1 cellular context compared by ENCODE assay signal in the genomic region with DNA sequence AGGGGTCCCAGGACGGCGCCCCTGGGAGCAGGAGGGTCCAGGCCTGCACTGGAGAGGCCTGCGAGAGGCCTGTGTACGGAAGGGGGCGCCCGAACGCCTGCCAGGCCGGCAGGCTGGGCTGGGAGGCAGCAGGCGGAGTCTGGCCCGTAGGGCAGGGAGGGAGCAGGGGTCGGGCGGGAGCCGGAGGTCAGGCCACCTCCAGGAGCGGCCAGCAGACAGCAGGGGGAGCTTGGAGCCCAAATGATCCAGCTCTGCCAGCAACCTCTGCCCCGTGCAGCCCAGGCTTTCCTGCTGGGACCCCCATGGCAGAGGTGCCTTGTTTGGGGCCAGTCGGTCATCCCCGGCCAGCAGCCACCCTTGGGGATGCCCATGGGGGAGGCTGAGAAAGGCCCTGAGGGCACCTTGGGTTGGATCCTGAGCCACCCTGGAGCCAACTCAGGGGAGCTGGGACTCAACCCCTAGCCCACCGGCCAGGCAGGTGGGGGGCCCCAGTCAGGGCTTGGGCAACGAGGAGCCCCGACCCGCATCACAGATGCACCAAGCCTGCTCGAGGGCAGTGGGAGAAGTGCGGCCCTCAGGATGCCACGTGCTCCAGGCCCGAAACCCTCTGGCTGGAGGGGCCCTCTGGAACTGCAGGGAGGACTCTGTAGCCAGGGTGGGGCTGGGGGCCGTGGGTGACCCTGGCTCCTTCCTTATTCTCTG.
TF ChIP-seq lines count a peak whose summit lies in the region.

No MANE protein-coding gene starts in this region.

TF ChIP-seq in HepG2, 621 proteins besides CTCF, POLR2A, EP300 and RAD21 (continued from another document and continues in another):
- TF ChIP-seq CHD4 (IDR thresholded peaks at IDR 0.05; ENCODE audit: borderline replicate concordance, low read length): no peak
- no peak for TF ChIP-seq SIN3B (IDR thresholded peaks at IDR 0.05; ENCODE audit: low read length)
- peak; percentile 91 for TF ChIP-seq STAG1 (CRISPR knock-in tag; IDR thresholded peaks at IDR 0.05)
- TF ChIP-seq NR3C1 (CRISPR knock-in tag; IDR thresholded peaks at IDR 0.05): no peak
- TF ChIP-seq DNMT3B (CRISPR knock-in tag; conservative IDR thresholded peaks at IDR 0.05): no peak
- TF ChIP-seq ZNF570 (CRISPR knock-in tag; IDR thresholded peaks at IDR 0.05; ENCODE audit: borderline replicate concordance): no peak
- TF ChIP-seq, protein P1, sequence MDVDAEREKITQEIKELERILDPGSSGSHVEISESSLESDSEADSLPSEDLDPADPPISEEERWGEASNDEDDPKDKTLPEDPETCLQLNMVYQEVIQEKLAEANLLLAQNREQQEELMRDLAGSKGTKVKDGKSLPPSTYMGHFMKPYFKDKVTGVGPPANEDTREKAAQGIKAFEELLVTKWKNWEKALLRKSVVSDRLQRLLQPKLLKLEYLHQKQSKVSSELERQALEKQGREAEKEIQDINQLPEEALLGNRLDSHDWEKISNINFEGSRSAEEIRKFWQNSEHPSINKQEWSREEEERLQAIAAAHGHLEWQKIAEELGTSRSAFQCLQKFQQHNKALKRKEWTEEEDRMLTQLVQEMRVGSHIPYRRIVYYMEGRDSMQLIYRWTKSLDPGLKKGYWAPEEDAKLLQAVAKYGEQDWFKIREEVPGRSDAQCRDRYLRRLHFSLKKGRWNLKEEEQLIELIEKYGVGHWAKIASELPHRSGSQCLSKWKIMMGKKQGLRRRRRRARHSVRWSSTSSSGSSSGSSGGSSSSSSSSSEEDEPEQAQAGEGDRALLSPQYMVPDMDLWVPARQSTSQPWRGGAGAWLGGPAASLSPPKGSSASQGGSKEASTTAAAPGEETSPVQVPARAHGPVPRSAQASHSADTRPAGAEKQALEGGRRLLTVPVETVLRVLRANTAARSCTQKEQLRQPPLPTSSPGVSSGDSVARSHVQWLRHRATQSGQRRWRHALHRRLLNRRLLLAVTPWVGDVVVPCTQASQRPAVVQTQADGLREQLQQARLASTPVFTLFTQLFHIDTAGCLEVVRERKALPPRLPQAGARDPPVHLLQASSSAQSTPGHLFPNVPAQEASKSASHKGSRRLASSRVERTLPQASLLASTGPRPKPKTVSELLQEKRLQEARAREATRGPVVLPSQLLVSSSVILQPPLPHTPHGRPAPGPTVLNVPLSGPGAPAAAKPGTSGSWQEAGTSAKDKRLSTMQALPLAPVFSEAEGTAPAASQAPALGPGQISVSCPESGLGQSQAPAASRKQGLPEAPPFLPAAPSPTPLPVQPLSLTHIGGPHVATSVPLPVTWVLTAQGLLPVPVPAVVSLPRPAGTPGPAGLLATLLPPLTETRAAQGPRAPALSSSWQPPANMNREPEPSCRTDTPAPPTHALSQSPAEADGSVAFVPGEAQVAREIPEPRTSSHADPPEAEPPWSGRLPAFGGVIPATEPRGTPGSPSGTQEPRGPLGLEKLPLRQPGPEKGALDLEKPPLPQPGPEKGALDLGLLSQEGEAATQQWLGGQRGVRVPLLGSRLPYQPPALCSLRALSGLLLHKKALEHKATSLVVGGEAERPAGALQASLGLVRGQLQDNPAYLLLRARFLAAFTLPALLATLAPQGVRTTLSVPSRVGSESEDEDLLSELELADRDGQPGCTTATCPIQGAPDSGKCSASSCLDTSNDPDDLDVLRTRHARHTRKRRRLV (CRISPR knock-in tag; IDR thresholded peaks at IDR 0.05): peak; percentile 42; the same call in 1 of the 2 replicates
- no peak; the same call in 1 of the 2 replicates for TF ChIP-seq HNF4G (IDR thresholded peaks at IDR 0.05; ENCODE audit: borderline replicate concordance, low read depth, low read length)
- TF ChIP-seq HNF4G (CRISPR knock-in tag; IDR thresholded peaks at IDR 0.05; ENCODE audit: borderline replicate concordance, low read depth): no peak
- TF ChIP-seq ZNF577 (CRISPR knock-in tag; IDR thresholded peaks at IDR 0.05; ENCODE audit: borderline replicate concordance, low read depth): no peak
- TF ChIP-seq, protein P2, sequence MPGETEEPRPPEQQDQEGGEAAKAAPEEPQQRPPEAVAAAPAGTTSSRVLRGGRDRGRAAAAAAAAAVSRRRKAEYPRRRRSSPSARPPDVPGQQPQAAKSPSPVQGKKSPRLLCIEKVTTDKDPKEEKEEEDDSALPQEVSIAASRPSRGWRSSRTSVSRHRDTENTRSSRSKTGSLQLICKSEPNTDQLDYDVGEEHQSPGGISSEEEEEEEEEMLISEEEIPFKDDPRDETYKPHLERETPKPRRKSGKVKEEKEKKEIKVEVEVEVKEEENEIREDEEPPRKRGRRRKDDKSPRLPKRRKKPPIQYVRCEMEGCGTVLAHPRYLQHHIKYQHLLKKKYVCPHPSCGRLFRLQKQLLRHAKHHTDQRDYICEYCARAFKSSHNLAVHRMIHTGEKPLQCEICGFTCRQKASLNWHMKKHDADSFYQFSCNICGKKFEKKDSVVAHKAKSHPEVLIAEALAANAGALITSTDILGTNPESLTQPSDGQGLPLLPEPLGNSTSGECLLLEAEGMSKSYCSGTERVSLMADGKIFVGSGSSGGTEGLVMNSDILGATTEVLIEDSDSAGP (CRISPR knock-in tag; IDR thresholded peaks at IDR 0.05; ENCODE audit: borderline replicate concordance): peak; percentile 55; the same call in 1 of the 2 replicates
- no peak for TF ChIP-seq ZNF484 (CRISPR knock-in tag; IDR thresholded peaks at IDR 0.05; ENCODE audit: borderline replicate concordance, low read depth)
- no peak for TF ChIP-seq JDP2 (CRISPR knock-in tag; IDR thresholded peaks at IDR 0.05; ENCODE audit: borderline replicate concordance)
- no peak for TF ChIP-seq PTBP1 (IDR thresholded peaks at IDR 0.05; ENCODE audit: low read depth, low read length, poor library complexity, severe bottlenecking)
- TF ChIP-seq, protein P3, sequence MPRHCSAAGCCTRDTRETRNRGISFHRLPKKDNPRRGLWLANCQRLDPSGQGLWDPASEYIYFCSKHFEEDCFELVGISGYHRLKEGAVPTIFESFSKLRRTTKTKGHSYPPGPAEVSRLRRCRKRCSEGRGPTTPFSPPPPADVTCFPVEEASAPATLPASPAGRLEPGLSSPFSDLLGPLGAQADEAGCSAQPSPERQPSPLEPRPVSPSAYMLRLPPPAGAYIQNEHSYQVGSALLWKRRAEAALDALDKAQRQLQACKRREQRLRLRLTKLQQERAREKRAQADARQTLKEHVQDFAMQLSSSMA (CRISPR knock-in tag; IDR thresholded peaks at IDR 0.05): no peak
- TF ChIP-seq ZNF17 (CRISPR knock-in tag; IDR thresholded peaks at IDR 0.05): no peak
- 0 out of 2 replicates have a peak, but pooled peaks have one; percentile 41 for TF ChIP-seq SRY (CRISPR knock-in tag; IDR thresholded peaks at IDR 0.05)
- TF ChIP-seq NCOA5 (CRISPR knock-in tag; IDR thresholded peaks at IDR 0.05): no peak
- TF ChIP-seq ZNF234 (CRISPR knock-in tag; conservative IDR thresholded peaks at IDR 0.05): no peak
- peak; percentile 72; the same call in 1 of the 2 replicates for TF ChIP-seq ZNF556 (CRISPR knock-in tag; IDR thresholded peaks at IDR 0.05; ENCODE audit: borderline replicate concordance)
- TF ChIP-seq GATAD1 (CRISPR knock-in tag; IDR thresholded peaks at IDR 0.05): 0 out of 2 replicates have a peak, but pooled peaks have one; percentile 29
- TF ChIP-seq ZSCAN20 (CRISPR knock-in tag; IDR thresholded peaks at IDR 0.05; ENCODE audit: borderline replicate concordance): peak; percentile 87
- TF ChIP-seq ASH2L (IDR thresholded peaks at IDR 0.05; ENCODE audit: insufficient read length, low read depth, low read length): no peak
- no peak for TF ChIP-seq ZNF180 (CRISPR knock-in tag; IDR thresholded peaks at IDR 0.05; ENCODE audit: borderline replicate concordance, low read depth)
- TF ChIP-seq TBX2 (CRISPR knock-in tag; IDR thresholded peaks at IDR 0.05; ENCODE audit: borderline replicate concordance): peak; percentile 75; the same call in 1 of the 2 replicates
- TF ChIP-seq ZFP36L1 (CRISPR knock-in tag; IDR thresholded peaks at IDR 0.05): no peak
- TF ChIP-seq, protein P4, sequence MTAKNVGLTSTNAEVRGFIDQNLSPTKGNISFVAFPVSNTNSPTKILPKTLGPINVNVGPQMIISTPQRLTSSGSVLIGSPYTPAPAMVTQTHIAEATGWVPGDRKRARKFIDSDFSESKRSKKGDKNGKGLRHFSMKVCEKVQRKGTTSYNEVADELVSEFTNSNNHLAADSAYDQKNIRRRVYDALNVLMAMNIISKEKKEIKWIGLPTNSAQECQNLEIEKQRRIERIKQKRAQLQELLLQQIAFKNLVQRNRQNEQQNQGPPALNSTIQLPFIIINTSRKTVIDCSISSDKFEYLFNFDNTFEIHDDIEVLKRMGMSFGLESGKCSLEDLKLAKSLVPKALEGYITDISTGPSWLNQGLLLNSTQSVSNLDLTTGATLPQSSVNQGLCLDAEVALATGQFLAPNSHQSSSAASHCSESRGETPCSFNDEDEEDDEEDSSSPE (CRISPR knock-in tag; IDR thresholded peaks at IDR 0.05): peak; percentile 56; the same call in 1 of the 2 replicates
- TF ChIP-seq GTF3A (CRISPR knock-in tag; conservative IDR thresholded peaks at IDR 0.05): no peak; the same call in 1 of the 2 replicates
- no peak for TF ChIP-seq NCOA2 (CRISPR knock-in tag; IDR thresholded peaks at IDR 0.05)
- TF ChIP-seq, protein P5, sequence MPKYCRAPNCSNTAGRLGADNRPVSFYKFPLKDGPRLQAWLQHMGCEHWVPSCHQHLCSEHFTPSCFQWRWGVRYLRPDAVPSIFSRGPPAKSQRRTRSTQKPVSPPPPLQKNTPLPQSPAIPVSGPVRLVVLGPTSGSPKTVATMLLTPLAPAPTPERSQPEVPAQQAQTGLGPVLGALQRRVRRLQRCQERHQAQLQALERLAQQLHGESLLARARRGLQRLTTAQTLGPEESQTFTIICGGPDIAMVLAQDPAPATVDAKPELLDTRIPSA (CRISPR knock-in tag; IDR thresholded peaks at IDR 0.05; ENCODE audit: borderline replicate concordance): no peak
- TF ChIP-seq ZSCAN30 (CRISPR knock-in tag; IDR thresholded peaks at IDR 0.05): no peak
- no peak for TF ChIP-seq ARHGAP35 (CRISPR knock-in tag; IDR thresholded peaks at IDR 0.05; ENCODE audit: borderline replicate concordance)
- TF ChIP-seq HDAC1 (CRISPR knock-in tag; IDR thresholded peaks at IDR 0.05): peak; percentile 53
- peak; percentile 43 for TF ChIP-seq FOXA3 (CRISPR knock-in tag; IDR thresholded peaks at IDR 0.05)
- no peak for TF ChIP-seq XBP1 (CRISPR knock-in tag; IDR thresholded peaks at IDR 0.05)
- TF ChIP-seq TCF12 (IDR thresholded peaks at IDR 0.05): no peak
- no peak for TF ChIP-seq TCF12 (CRISPR knock-in tag; IDR thresholded peaks at IDR 0.05)
- TF ChIP-seq, protein P6, sequence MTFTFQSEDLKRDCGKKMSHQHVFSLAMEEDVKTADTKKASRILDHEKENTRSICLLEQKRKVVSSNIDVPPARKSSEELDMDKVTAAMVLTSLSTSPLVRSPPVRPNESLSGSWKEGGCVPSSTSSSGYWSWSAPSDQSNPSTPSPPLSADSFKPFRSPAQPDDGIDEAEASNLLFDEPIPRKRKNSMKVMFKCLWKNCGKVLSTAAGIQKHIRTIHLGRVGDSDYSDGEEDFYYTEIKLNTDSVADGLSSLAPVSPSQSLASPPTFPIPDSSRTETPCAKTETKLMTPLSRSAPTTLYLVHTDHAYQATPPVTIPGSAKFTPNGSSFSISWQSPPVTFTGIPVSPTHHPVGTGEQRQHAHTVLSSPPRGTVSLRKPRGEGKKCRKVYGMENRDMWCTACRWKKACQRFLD (CRISPR knock-in tag; IDR thresholded peaks at IDR 0.05; ENCODE audit: borderline replicate concordance): 0 out of 2 replicates have a peak, but pooled peaks have one; percentile 61
- peak; percentile 73 to 86; a peak in 3 of 4 replicates for TF ChIP-seq NR2F1 (CRISPR knock-in tag; IDR thresholded peaks at IDR 0.05)
- TF ChIP-seq SCMH1 (CRISPR knock-in tag; IDR thresholded peaks at IDR 0.05; ENCODE audit: borderline replicate concordance): no peak
- TF ChIP-seq NFATC3 (CRISPR knock-in tag; IDR thresholded peaks at IDR 0.05): no peak
- TF ChIP-seq HNRNPL (IDR thresholded peaks at IDR 0.05; ENCODE audit: low read depth, low read length): peak; percentile 86
- TF ChIP-seq, protein P7, sequence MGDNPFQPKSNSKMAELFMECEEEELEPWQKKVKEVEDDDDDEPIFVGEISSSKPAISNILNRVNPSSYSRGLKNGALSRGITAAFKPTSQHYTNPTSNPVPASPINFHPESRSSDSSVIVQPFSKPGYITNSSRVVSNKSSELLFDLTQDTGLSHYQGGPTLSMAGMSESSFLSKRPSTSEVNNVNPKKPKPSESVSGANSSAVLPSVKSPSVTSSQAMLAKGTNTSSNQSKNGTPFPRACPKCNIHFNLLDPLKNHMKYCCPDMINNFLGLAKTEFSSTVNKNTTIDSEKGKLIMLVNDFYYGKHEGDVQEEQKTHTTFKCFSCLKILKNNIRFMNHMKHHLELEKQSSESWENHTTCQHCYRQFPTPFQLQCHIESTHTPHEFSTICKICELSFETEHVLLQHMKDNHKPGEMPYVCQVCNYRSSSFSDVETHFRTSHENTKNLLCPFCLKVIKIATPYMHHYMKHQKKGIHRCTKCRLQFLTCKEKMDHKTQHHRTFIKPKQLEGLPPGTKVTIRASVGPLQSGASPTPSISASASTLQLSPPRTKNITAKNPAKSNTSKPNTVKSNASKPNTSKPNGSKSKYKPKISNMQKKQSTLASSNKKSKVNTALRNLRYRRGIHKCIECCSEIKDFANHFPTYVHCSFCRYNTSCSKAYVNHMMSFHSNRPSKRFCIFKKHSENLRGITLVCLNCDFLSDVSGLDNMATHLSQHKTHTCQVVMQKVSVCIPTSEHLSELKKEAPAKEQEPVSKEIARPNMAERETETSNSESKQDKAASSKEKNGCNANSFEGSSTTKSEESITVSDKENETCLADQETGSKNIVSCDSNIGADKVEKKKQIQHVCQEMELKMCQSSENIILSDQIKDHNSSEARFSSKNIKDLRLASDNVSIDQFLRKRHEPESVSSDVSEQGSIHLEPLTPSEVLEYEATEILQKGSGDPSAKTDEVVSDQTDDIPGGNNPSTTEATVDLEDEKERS (CRISPR knock-in tag; IDR thresholded peaks at IDR 0.05): 0 out of 2 replicates have a peak, but pooled peaks have one; percentile 34
- TF ChIP-seq, protein P8, sequence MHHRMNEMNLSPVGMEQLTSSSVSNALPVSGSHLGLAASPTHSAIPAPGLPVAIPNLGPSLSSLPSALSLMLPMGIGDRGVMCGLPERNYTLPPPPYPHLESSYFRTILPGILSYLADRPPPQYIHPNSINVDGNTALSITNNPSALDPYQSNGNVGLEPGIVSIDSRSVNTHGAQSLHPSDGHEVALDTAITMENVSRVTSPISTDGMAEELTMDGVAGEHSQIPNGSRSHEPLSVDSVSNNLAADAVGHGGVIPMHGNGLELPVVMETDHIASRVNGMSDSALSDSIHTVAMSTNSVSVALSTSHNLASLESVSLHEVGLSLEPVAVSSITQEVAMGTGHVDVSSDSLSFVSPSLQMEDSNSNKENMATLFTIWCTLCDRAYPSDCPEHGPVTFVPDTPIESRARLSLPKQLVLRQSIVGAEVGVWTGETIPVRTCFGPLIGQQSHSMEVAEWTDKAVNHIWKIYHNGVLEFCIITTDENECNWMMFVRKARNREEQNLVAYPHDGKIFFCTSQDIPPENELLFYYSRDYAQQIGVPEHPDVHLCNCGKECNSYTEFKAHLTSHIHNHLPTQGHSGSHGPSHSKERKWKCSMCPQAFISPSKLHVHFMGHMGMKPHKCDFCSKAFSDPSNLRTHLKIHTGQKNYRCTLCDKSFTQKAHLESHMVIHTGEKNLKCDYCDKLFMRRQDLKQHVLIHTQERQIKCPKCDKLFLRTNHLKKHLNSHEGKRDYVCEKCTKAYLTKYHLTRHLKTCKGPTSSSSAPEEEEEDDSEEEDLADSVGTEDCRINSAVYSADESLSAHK (CRISPR knock-in tag; IDR thresholded peaks at IDR 0.05; ENCODE audit: borderline replicate concordance): no peak
- TF ChIP-seq MYNN (CRISPR knock-in tag; IDR thresholded peaks at IDR 0.05; ENCODE audit: low read depth): no peak
- 0 out of 2 replicates have a peak, but pooled peaks have one; percentile 58 for TF ChIP-seq JUND (CRISPR knock-in tag; IDR thresholded peaks at IDR 0.05)
